Comparison of ENCODE assay signal across 3 cellular contexts in genomic region chr1:192238421-192238820, GRCh38.
TF ChIP-seq lines count a peak whose summit lies in the region.

No MANE protein-coding gene starts in this region.

TF ChIP-seq in IMR-90, 13 proteins besides CTCF, POLR2A, EP300 and RAD21:
- TF ChIP-seq SMC3 (IDR thresholded peaks at IDR 0.05; ENCODE audit: low read depth, low read length) = no peak
- no peak for TF ChIP-seq RFX5 (IDR thresholded peaks at IDR 0.05; ENCODE audit: low read depth, low read length)
- no peak for TF ChIP-seq ELK1 (IDR thresholded peaks at IDR 0.05; ENCODE audit: borderline replicate concordance, low read depth, low read length)
- TF ChIP-seq MXI1 (IDR thresholded peaks at IDR 0.05; ENCODE audit: borderline replicate concordance, low read depth, low read length) = no peak
- no peak for TF ChIP-seq USF2 (IDR thresholded peaks at IDR 0.05; ENCODE audit: low read depth, low read length)
- no peak for TF ChIP-seq CHD1 (IDR thresholded peaks at IDR 0.05; ENCODE audit: low read depth, low read length)
- no peak for TF ChIP-seq FOS (IDR thresholded peaks at IDR 0.05; ENCODE audit: low read depth, low read length)
- TF ChIP-seq NFE2L2 (IDR thresholded peaks at IDR 0.05; ENCODE audit: low read depth, low read length) = no peak
- TF ChIP-seq MAFK (IDR thresholded peaks at IDR 0.05; ENCODE audit: low read depth, low read length) = no peak
- TF ChIP-seq RCOR1 (IDR thresholded peaks at IDR 0.05; ENCODE audit: insufficient replicate concordance, low read length) = no peak

TF ChIP-seq in K562, 482 proteins besides CTCF, POLR2A, EP300 and RAD21:
- TF ChIP-seq VEZF1 (CRISPR knock-in tag; IDR thresholded peaks at IDR 0.05) = no peak
- no peak for TF ChIP-seq NFIX (CRISPR knock-in tag; IDR thresholded peaks at IDR 0.05; ENCODE audit: low read depth)
- TF ChIP-seq SNAPC5 (CRISPR knock-in tag; IDR thresholded peaks at IDR 0.05) = no peak
- no peak for TF ChIP-seq TEAD4 (IDR thresholded peaks at IDR 0.05; ENCODE audit: low read length)
- no peak for TF ChIP-seq TEAD4 (CRISPR knock-in tag; IDR thresholded peaks at IDR 0.05; ENCODE audit: borderline replicate concordance)
- no peak for TF ChIP-seq CEBPG (CRISPR knock-in tag; IDR thresholded peaks at IDR 0.05)
- no peak for TF ChIP-seq CEBPG (tag; conservative IDR thresholded peaks at IDR 0.05 in 1 of 2, IDR thresholded peaks at IDR 0.05 in 1 of 2)
- TF ChIP-seq RERE (CRISPR knock-in tag; IDR thresholded peaks at IDR 0.05; ENCODE audit: borderline replicate concordance) = no peak

TF ChIP-seq in H1, 55 proteins besides CTCF, POLR2A, EP300 and RAD21:
- TF ChIP-seq SP2 (IDR thresholded peaks at IDR 0.05; ENCODE audit: low read length) (no peak), BACH1 (IDR thresholded peaks at IDR 0.05; ENCODE audit: low read length) (no peak)
TF ChIP-seq in H1: peak in this region for 0.
